In genomic region chr6:35757461-35758123, GRCh38 we compare ENCODE assay signal across 7 cellular contexts. TPM values are rescaled to one million over a fixed set of nuclear protein-coding genes. Genes with fewer than 3 reads are reported as not detected.
A peak's percentile ranks its signal among the peaks of the same experiment; 100 is the strongest.
DNase-seq lines count a peak whose midpoint lies in the region; ATAC-seq and TF ChIP-seq lines count a peak whose summit lies in the region.

No MANE protein-coding gene starts in this region.

- H3K4me3 Mint-ChIP-seq in neural crest cell = no peak overlapping the region

- no peak for TF ChIP-seq POLR2A in lower leg skin (IDR thresholded peaks at IDR 0.05)

- WGBS in lower leg skin, 2 donors = 60% methylated on average over 10 of the region's 10 CpGs

- intact Hi-C loops in lower leg skin (cut with DNase I; ENCODE audit: low total_unique reads) = no loop called here

- peak; percentile 48 for TF ChIP-seq CTCF in GM10248 (IDR thresholded peaks at IDR 0.05; ENCODE audit: control extremely low read depth, extremely low read depth, low read depth, missing control alignments)
- peak; percentile 68 for TF ChIP-seq CTCF in Loucy (conservative IDR thresholded peaks at IDR 0.05; ENCODE audit: low read length)
- TF ChIP-seq CTCF in astrocyte of the cerebellum (IDR thresholded peaks at IDR 0.05; ENCODE audit: low read depth, low read length, missing control alignments) = peak; percentile 57
- TF ChIP-seq CTCF in neural crest cell (conservative IDR thresholded peaks at IDR 0.05) = peak; percentile 52
- TF ChIP-seq CTCF in lower leg skin (IDR thresholded peaks at IDR 0.05) = no peak

- no peaks in the 10 kb centered on the region for H3K9me3 Mint-ChIP-seq in neural crest cell

- H4K20me1 ChIP-seq in Loucy (ENCODE audit: insufficient read depth, low read length, poor library complexity, severe bottlenecking) = no peaks in the 10 kb centered on the region

- H3K27me3 ChIP-seq in Loucy (ENCODE audit: insufficient read depth, low read length, poor library complexity, severe bottlenecking) = no peaks in the 10 kb centered on the region

- no peaks in the 10 kb centered on the region for H3K36me3 Mint-ChIP-seq in neural crest cell (ENCODE audit: low read depth)

- POLR2A ChIA-PET in GM10248 (lab: Yijun Ruan, JAX) = no interaction called here

- H3K4me3 ChIP-seq in Loucy (ENCODE audit: low read length, poor library complexity, severe bottlenecking) = no peak overlapping the region
- no peak overlapping the region for H3K4me3 ChIP-seq in astrocyte of the cerebellum (ENCODE audit: low read depth, low read length)
- H3K4me3 ChIP-seq in lower leg skin (ENCODE audit: low read depth, poor library complexity, severe bottlenecking) = no peak overlapping the region

- no peaks in the 10 kb centered on the region for H3K9me3 ChIP-seq in Loucy (ENCODE audit: insufficient read depth, low read depth, low read length)

- H3K9me2 ChIP-seq in Loucy (replicated peaks; ENCODE audit: low read depth, low read length) = no peaks in the 10 kb centered on the region

- H3K36me3 ChIP-seq in Loucy (ENCODE audit: insufficient read depth, low read length) = no peaks in the 10 kb centered on the region

- CTCF ChIA-PET in GM10248 (lab: Yijun Ruan, JAX) = interaction anchor here (0.8 to 2.5 kb wide), 8 partner anchors 11 to 235 kb away, joined by 3 to 11 read pairs (median 7); partner anchors contain the start of gene ARMC12

- peaks cover 23% of the 10 kb centered on the region for H3K27me3 Mint-ChIP-seq in neural crest cell (ENCODE audit: low read depth)

- H3F3A ChIP-seq in Loucy (ENCODE audit: low read depth) = no peaks in the 10 kb centered on the region

- H3K4me1 Mint-ChIP-seq in neural crest cell = peaks cover 18% of the 10 kb centered on the region

- peak overlapping the region; percentile 29; the same call in 1 of the 2 replicates for H2AFZ ChIP-seq in Loucy (ENCODE audit: low read length)

- H3K9ac ChIP-seq in Loucy (ENCODE audit: low read depth, low read length, poor library complexity, severe bottlenecking) = no peak overlapping the region

- in situ Hi-C loops in astrocyte of the cerebellum (cut with HindIII; ENCODE audit: low sequenced_read_pairs) = no loop called here

- no peaks in the 10 kb centered on the region for H3K4me1 ChIP-seq in Loucy (ENCODE audit: insufficient read depth, low read length, poor library complexity, severe bottlenecking)

- H3K4me2 ChIP-seq in Loucy (ENCODE audit: low read depth, low read length, poor library complexity, severe bottlenecking) = no peak overlapping the region

- no peak for ATAC-seq in HG03025 (IDR thresholded peaks at IDR 0.05; ENCODE audit: low FRiP score, unreplicated experiment)

- DNase-seq in GM10248 (ENCODE audit: extremely low spot score) = peak; percentile 68
- DNase-seq in astrocyte of the cerebellum (ENCODE audit: low read depth) = peak; percentile 11
- DNase-seq in neural crest cell (ENCODE audit: low read depth, low spot score) = peak; percentile 33
- DNase-seq in lower leg skin (ENCODE audit: low spot score in 2 of 2) = no peak
- no peak for DNase-seq in effector CD4-positive, alpha-beta T cell

- peak overlapping the region; percentile 93 for H3K27ac Mint-ChIP-seq in neural crest cell (ENCODE audit: unreplicated experiment)

- no peaks in the 10 kb centered on the region for H3K79me2 ChIP-seq in Loucy (ENCODE audit: insufficient read depth, low read length)

RNA-seq across cellular contexts. Expression of gene CLPSL2, which starts 18.8 kb away (rescaled TPM):
- not detected in 2 replicates for total RNA-seq in neural crest cell
- total RNA-seq in lower leg skin = not detected

RNA-seq across cellular contexts. Expression of gene ARMC12, which starts 20.8 kb away (rescaled TPM):
- total RNA-seq in neural crest cell (2.7 and 2.9 TPM in 2 replicates), lower leg skin (under 1 TPM in 1 of 4 donors, not detected in 3; 0.52 TPM)

RNA-seq across cellular contexts. Expression of gene CLPSL1, which starts 23.2 kb away (rescaled TPM):
- not detected in 2 replicates for total RNA-seq in neural crest cell
- total RNA-seq in lower leg skin = not detected

RNA-seq across cellular contexts. Expression of gene CLPS, which starts 39.5 kb away (rescaled TPM):
- total RNA-seq in neural crest cell (not detected in 2 replicates), lower leg skin (1 to 10 TPM in 1 of 4 donors, not detected in 3; 1.0 TPM)

RNA-seq across cellular contexts. Expression of gene LHFPL5, which starts 47.6 kb away (rescaled TPM):
- total RNA-seq in neural crest cell (not detected in 2 replicates), lower leg skin (not detected)

Comparison
In these comparisons a context has a peak if more than half of its experiments do, and no peak if none do; other contexts are left out.
1. DNase-seq: peak in GM10248 (single experiment), astrocyte of the cerebellum (single experiment) and neural crest cell (single experiment); none in lower leg skin (0 of 2) and effector CD4-positive, alpha-beta T cell (single experiment).
2. CTCF ChIP-seq: peak in GM10248 (single experiment), Loucy (single experiment), astrocyte of the cerebellum (single experiment) and neural crest cell (single experiment); none in lower leg skin (0 of 3).